31 cellular contexts compared by ENCODE assay signal in the genomic region with DNA sequence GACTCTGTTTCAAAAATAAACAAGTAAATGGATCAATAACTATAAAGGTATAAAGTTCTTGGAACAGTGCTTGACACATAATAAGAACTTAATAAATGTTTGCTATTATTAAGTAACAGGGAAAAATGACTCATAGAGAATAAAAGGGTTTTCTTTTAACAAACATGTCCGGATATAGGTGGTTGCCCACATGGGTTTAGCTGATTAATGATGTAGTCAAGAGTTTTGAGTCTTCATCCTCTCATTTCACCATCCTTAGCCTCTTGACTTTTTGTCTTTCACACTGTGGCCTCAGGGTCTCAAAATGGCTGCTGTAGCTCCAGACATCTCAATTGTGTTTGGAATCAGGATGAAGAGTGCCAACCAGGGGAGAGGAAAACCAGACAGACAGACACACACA.
DNase-seq lines count a peak whose midpoint lies in the region; ATAC-seq and TF ChIP-seq lines count a peak whose summit lies in the region.
"Had no signal": no experiment of that assay in that cellular context is flagged by ENCODE, and none has a peak within 500 bp of the region (broad histone marks: within the 10 kb centered on the region; RNA-seq: fewer than 3 reads in every experiment).

No MANE protein-coding gene starts in this region.

- no peaks in the 10 kb centered on the region for H3K36me3 ChIP-seq in mammary epithelial cell (ENCODE audit: insufficient read depth, low read length)
- H3K36me3 ChIP-seq: BE2C, MG63 had no signal

- WGBS in mammary epithelial cell (ENCODE audit: low coverage, missing lambda C conversion rate): 0% methylated on average over 1 of the region's 1 CpG

- H3K27ac ChIP-seq in mammary epithelial cell (ENCODE audit: insufficient read depth, low read depth, low read length): no peak overlapping the region
- H3K27ac ChIP-seq: 22Rv1, GM23248, RWPE1 had no signal

- no peak overlapping the region for H3K4me2 ChIP-seq in mammary epithelial cell (ENCODE audit: insufficient read depth, low read depth, low read length)

- intact Hi-C loops in mammary epithelial cell (cut with micrococcal nuclease) (no loop called here), MCF 10A (cut with micrococcal nuclease) (no loop called here)

- H3K79me2 ChIP-seq in mammary epithelial cell (ENCODE audit: insufficient read depth, low read length): no peaks in the 10 kb centered on the region

- H3K27ac Mint-ChIP-seq in MCF 10A (ENCODE audit: low read depth, unreplicated experiment) (no peak overlapping the region), nephron progenitor cell (no peak overlapping the region)

- in situ Hi-C loops in mammary epithelial cell (cut with MboI; ENCODE audit: low sequenced_read_pairs in 2 of 2): no loop called here

- no peak for ATAC-seq in HG02623 (IDR thresholded peaks at IDR 0.05; ENCODE audit: unreplicated experiment)
- ATAC-seq: GM12878, Panc1 had no signal

- H3K36me3 Mint-ChIP-seq in MCF 10A (ENCODE audit: insufficient read depth, unreplicated experiment): no peaks in the 10 kb centered on the region
- no peaks in the 10 kb centered on the region for H3K36me3 Mint-ChIP-seq in nephron progenitor cell (ENCODE audit: low read depth)
- H3K36me3 Mint-ChIP-seq: CD14-positive monocyte had no signal

- no peaks in the 10 kb centered on the region for H4K20me1 ChIP-seq in mammary epithelial cell (ENCODE audit: insufficient read depth, low read length)

- H3K4me3 ChIP-seq in mammary epithelial cell (replicated peaks in 1 of 3; ENCODE audit: insufficient read depth in 1 of 3, low read depth in 2 of 3, low read length in 3 of 3) (no peak overlapping the region), epithelial cell of esophagus (ENCODE audit: low read length) (no peak overlapping the region)
- H3K4me3 ChIP-seq: GM12878, GM23248, MG63 had no signal

- BruUV-seq in mammary epithelial cell (replicated peaks; lab: Mats Ljungman, UMichigan) (no TSS peak), MCF 10A (replicated peaks; lab: Mats Ljungman, UMichigan) (no TSS peak)

- CTCF ChIA-PET in mammary epithelial cell (lab: Charles Lee; ENCODE audit: low non-redundant PET) (no interaction called here), MCF 10A (lab: Yijun Ruan, JAX) (interaction anchor here (0.6 kb wide), 1 partner anchor 342 kb away, joined by 3 read pairs; no protein-coding TSS in a partner anchor)

- TF ChIP-seq CTCF in mammary epithelial cell (conservative IDR thresholded peaks at IDR 0.05 in 1 of 2, IDR thresholded peaks at IDR 0.05 in 1 of 2; ENCODE audit: extremely low read depth in 1 of 2, insufficient read depth in 1 of 2, low read depth in 1 of 2, low read length in 2 of 2) (no peak), MCF 10A (IDR thresholded peaks at IDR 0.05; ENCODE audit: unreplicated experiment) (no peak), epithelial cell of esophagus (IDR thresholded peaks at IDR 0.05; ENCODE audit: insufficient read depth, low read depth, low read length, missing control alignments) (no peak), nephron progenitor cell (IDR thresholded peaks at IDR 0.05) (no peak)

- H3K4me3 Mint-ChIP-seq in MCF 10A (ENCODE audit: unreplicated experiment) (no peak overlapping the region), nephron progenitor cell (no peak overlapping the region)
- H3K4me3 Mint-ChIP-seq: CD8-positive, alpha-beta memory T cell had no signal

- no peaks in the 10 kb centered on the region for H3K27me3 ChIP-seq in mammary epithelial cell (ENCODE audit: insufficient read depth, low read length)
- H3K27me3 ChIP-seq: BE2C, MG63 had no signal

- H3K9me3 Mint-ChIP-seq in MCF 10A (ENCODE audit: unreplicated experiment) (no peaks in the 10 kb centered on the region), nephron progenitor cell (peaks cover 6% of the 10 kb centered on the region)

- no peak overlapping the region for H3K9ac ChIP-seq in mammary epithelial cell (ENCODE audit: insufficient read depth, low read length)
- H3K9ac ChIP-seq: GM23248 had no signal

- H2AFZ ChIP-seq in mammary epithelial cell (ENCODE audit: low read depth, low read length): peak overlapping the region; percentile 7
- H2AFZ ChIP-seq: GM23248 had no signal

- H3K4me1 Mint-ChIP-seq in MCF 10A (ENCODE audit: insufficient read depth, unreplicated experiment) (peaks cover 15% of the 10 kb centered on the region), nephron progenitor cell (no peaks in the 10 kb centered on the region)
- H3K4me1 Mint-ChIP-seq: CD14-positive monocyte; CD8-positive, alpha-beta memory T cell had no signal

- H3K4me1 ChIP-seq in mammary epithelial cell (ENCODE audit: insufficient read depth, low read length): peaks cover 15% of the 10 kb centered on the region
- H3K4me1 ChIP-seq: BE2C had no signal

- POLR2A ChIA-PET in MCF 10A (lab: Yijun Ruan, JAX): no interaction called here

- H3K27me3 Mint-ChIP-seq in MCF 10A (ENCODE audit: insufficient read depth, unreplicated experiment): no peaks in the 10 kb centered on the region
- H3K27me3 Mint-ChIP-seq in nephron progenitor cell (ENCODE audit: low read depth, poor library complexity): peaks cover 9% of the 10 kb centered on the region

- dilution Hi-C loops in mammary epithelial cell (cut with HindIII; ENCODE audit: low sequenced_read_pairs): no loop called here

- H3K9me3 ChIP-seq in mammary epithelial cell (replicated peaks; ENCODE audit: insufficient read depth, low read length): no peaks in the 10 kb centered on the region
- H3K9me3 ChIP-seq: BE2C, MG63 had no signal

- DNase-seq in NK-92 treated with Interleukin-12 subunit alpha and Interleukin-12 subunit beta, amount 100 ng/mL, for 24 hours (lab: John Stamatoyannopoulos, UW): peak; percentile 17
- DNase-seq in NK-92 (lab: John Stamatoyannopoulos, UW; ENCODE audit: unreplicated experiment): no peak
- peak; percentile 43 for DNase-seq in mammary epithelial cell
- DNase-seq in MCF 10A (ENCODE audit: unreplicated experiment): no peak
- peak; percentile 72 for DNase-seq in epithelial cell of esophagus (ENCODE audit: low read depth)
- DNase-seq in nephron progenitor cell: no peak
- DNase-seq: ACHN; BE2C; CD8-positive, alpha-beta memory T cell; DMS 273 treated with DMSO at 0.1 percent for 48 hours; DMS79; EL; GDM1; GM23248; H7; KBM-7; MG63; NCI-H1105 treated with DMSO at 0.1 percent for 48 hours; NCI-H146; NCI-H1930; NCI-H2107; NCI-H446 treated with DMSO at 0.1 percent for 48 hours; NCI-H526; NCI-H82; SHP77 had no signal

Comparison
In these comparisons a context has a peak if more than half of its experiments do, and no peak if none do; other contexts are left out.
1. DNase-seq: peak in NK-92 treated with Interleukin-12 subunit alpha and Interleukin-12 subunit beta, amount 100 ng/mL, for 24 hours (single experiment), mammary epithelial cell (single experiment) and epithelial cell of esophagus (single experiment); none in NK-92 (single experiment), MCF 10A (single experiment) and nephron progenitor cell (single experiment).